In the genomic region with DNA sequence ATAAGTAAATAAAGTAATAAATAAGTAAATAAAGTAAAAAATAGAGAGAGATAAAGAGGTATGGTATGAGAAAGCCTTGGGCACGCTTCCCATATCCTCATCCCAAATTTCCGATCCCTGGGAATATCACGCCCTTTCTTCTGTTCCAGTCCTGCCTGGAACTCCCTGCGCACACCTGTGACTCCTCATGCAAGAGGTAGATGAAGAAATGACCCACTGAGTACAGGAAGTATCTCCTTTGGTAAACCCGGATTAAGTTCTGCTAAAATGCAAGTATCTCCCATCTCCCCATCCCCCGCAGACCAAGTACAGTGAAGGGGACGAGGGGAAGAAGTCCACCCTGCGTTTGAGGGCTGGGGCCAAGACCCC, we compare ENCODE assay signal across 8 cellular contexts.
A peak's percentile ranks its signal among the peaks of the same experiment; 100 is the strongest.
DNase-seq lines count a peak whose midpoint lies in the region; TF ChIP-seq lines count a peak whose summit lies in the region.

No MANE protein-coding gene starts in this region.

- H3K27me3 Mint-ChIP-seq in T-helper 1 cell treated with Interleukin-12 subunit alpha and Interleukin-12 subunit beta and Interleukin-4 antibody, amounts not matched to agents 30 μg/mL and 1 μg/mL, for 36 hours (ENCODE audit: low read depth): no peaks in the 10 kb centered on the region

- DNase-seq in T-helper 1 cell (no peak), WERI-Rb-1 (no peak), substantia nigra (lab: John Stamatoyannopoulos, UW) (peak in 1 of 49 donors; percentile 6), NCI-H446 (lab: John Stamatoyannopoulos, UW) (no peak), superior temporal gyrus (ENCODE audit: extremely low spot score) (no peak), NCI-H510A treated with DMSO at 0.1 percent for 48 hours (lab: John Stamatoyannopoulos, UW) (no peak)

- TF ChIP-seq CTCF in WERI-Rb-1 (IDR thresholded peaks at IDR 0.05; ENCODE audit: low read depth, low read length): no peak

- peak overlapping the region; percentile 93 for H3K27ac Mint-ChIP-seq in T-helper 1 cell treated with Interleukin-12 subunit alpha and Interleukin-12 subunit beta and Interleukin-4 antibody, amounts not matched to agents 30 μg/mL and 1 μg/mL, for 36 hours

- H3K4me3 ChIP-seq in WERI-Rb-1 (ENCODE audit: low read depth, low read length) (peak overlapping the region; percentile 68), iPS-15b (ENCODE audit: low read depth, low read length) (peak overlapping the region; percentile 88)

- peak overlapping the region; percentile 87 for H3K4me3 Mint-ChIP-seq in T-helper 1 cell treated with Interleukin-12 subunit alpha and Interleukin-12 subunit beta and Interleukin-4 antibody, amounts not matched to agents 30 μg/mL and 1 μg/mL, for 36 hours

- peaks cover 2% of the 10 kb centered on the region for H3K4me1 ChIP-seq in iPS-15b (ENCODE audit: control insufficient read depth, insufficient read depth, low read length)

- H3K9me3 Mint-ChIP-seq in T-helper 1 cell treated with Interleukin-12 subunit alpha and Interleukin-12 subunit beta and Interleukin-4 antibody, amounts not matched to agents 30 μg/mL and 1 μg/mL, for 36 hours: no peaks in the 10 kb centered on the region

- H3K27ac ChIP-seq in WERI-Rb-1 (no peak overlapping the region), substantia nigra (ENCODE audit: low read depth, low read length, poor library complexity, severe bottlenecking) (peak overlapping the region; percentile 75)

- no peaks in the 10 kb centered on the region for H3K9me3 ChIP-seq in WERI-Rb-1 (ENCODE audit: severe bottlenecking)
- no peaks in the 10 kb centered on the region for H3K9me3 ChIP-seq in iPS-15b (ENCODE audit: control insufficient read depth, insufficient read depth, low read length)

- peaks cover 24% of the 10 kb centered on the region for H3K36me3 Mint-ChIP-seq in T-helper 1 cell treated with Interleukin-12 subunit alpha and Interleukin-12 subunit beta and Interleukin-4 antibody, amounts not matched to agents 30 μg/mL and 1 μg/mL, for 36 hours (ENCODE audit: low read depth)

- H3K4me1 Mint-ChIP-seq in T-helper 1 cell treated with Interleukin-12 subunit alpha and Interleukin-12 subunit beta and Interleukin-4 antibody, amounts not matched to agents 30 μg/mL and 1 μg/mL, for 36 hours (ENCODE audit: low read depth): peaks cover 25% of the 10 kb centered on the region

- H3K9ac ChIP-seq in iPS-15b (ENCODE audit: low read depth, low read length): no peak overlapping the region

- H3K36me3 ChIP-seq in WERI-Rb-1 (peaks cover 15% of the 10 kb centered on the region), iPS-15b (ENCODE audit: control insufficient read depth, insufficient read depth, low read length) (no peaks in the 10 kb centered on the region)

- no peaks in the 10 kb centered on the region for H3K27me3 ChIP-seq in WERI-Rb-1 (ENCODE audit: insufficient read depth, low read depth, severe bottlenecking)
- H3K27me3 ChIP-seq in iPS-15b (ENCODE audit: control insufficient read depth, insufficient read depth, low read length): no peaks in the 10 kb centered on the region
